8 cellular contexts compared by ENCODE assay signal in genomic region chr7:87058739-87059524, GRCh38. TPM values are rescaled to one million over a fixed set of nuclear protein-coding genes. Genes with fewer than 3 reads are reported as not detected.
DNase-seq lines count a peak whose midpoint lies in the region; ATAC-seq and TF ChIP-seq lines count a peak whose summit lies in the region.

No MANE protein-coding gene starts in this region.

- TF ChIP-seq RAD21 in IMR-90 (IDR thresholded peaks at IDR 0.05; ENCODE audit: low read length), result no peak

- BruUV-seq in IMR-90 (replicated peaks; lab: Mats Ljungman, UMichigan), result no TSS peak

- peaks cover 9% of the 10 kb centered on the region for H3K27me3 ChIP-seq in IMR-90 (ENCODE audit: control insufficient read depth, insufficient read depth, low read length)
- H3K27me3 ChIP-seq in muscle layer of colon (ENCODE audit: control insufficient read depth in 1 of 2, insufficient read depth in 2 of 2, low read length in 2 of 2), result no peaks in the 10 kb centered on the region
- H3K27me3 ChIP-seq in upper lobe of left lung, result peaks cover 0 to 5% (median 0%) of the 10 kb centered on the region in 4 donors

- ATAC-seq in GM21528 (IDR thresholded peaks at IDR 0.05; ENCODE audit: low FRiP score, unreplicated experiment) (peak; percentile 64), IMR-90 (ENCODE audit: low read depth) (no peak; the same call in 1 of the 2 replicates), upper lobe of left lung (ENCODE audit: low FRiP score in 2 of 2) (peak; percentile 49 to 67)

- no peaks in the 10 kb centered on the region for H3K36me3 Mint-ChIP-seq in endothelial cell (ENCODE audit: low read depth, unreplicated experiment)

- no peak overlapping the region for H3K9ac ChIP-seq in IMR-90 (ENCODE audit: low read depth, low read length)
- H3K9ac ChIP-seq in muscle layer of colon (ENCODE audit: low read length), result peak overlapping the region; percentile 57

- POLR2A ChIA-PET in IMR-90 (lab: Charles Lee; ENCODE audit: unreplicated experiment), result no interaction called here

- H4K91ac ChIP-seq in IMR-90 (ENCODE audit: insufficient read depth, low read depth, low read length), result no peak overlapping the region

- peak overlapping the region; percentile 90 for H2AFZ ChIP-seq in IMR-90 (replicated peaks; ENCODE audit: low read length, poor library complexity)

- no peak overlapping the region for H3K18ac ChIP-seq in IMR-90 (ENCODE audit: low read depth, low read length)

- H3K23ac ChIP-seq in IMR-90 (ENCODE audit: low read depth, low read length), result no peak overlapping the region

- no peak overlapping the region for H3K14ac ChIP-seq in IMR-90 (replicated peaks; ENCODE audit: low read depth, low read length)

- intact Hi-C loops in IMR-90 (cut with micrococcal nuclease), result no loop called here

- no peak overlapping the region for H3K27ac Mint-ChIP-seq in endothelial cell (ENCODE audit: unreplicated experiment)

- no peak overlapping the region for H4K5ac ChIP-seq in IMR-90 (ENCODE audit: low read depth, low read length)

- peak overlapping the region; percentile 89 for H3K4me3 Mint-ChIP-seq in endothelial cell (ENCODE audit: unreplicated experiment)

- no peak overlapping the region for H2AK5ac ChIP-seq in IMR-90 (ENCODE audit: low read depth, low read length)

- H3K36me3 ChIP-seq in IMR-90 (ENCODE audit: control insufficient read depth, insufficient read depth, low read length), result no peaks in the 10 kb centered on the region
- no peaks in the 10 kb centered on the region for H3K36me3 ChIP-seq in muscle layer of colon (ENCODE audit: insufficient read depth, low read length)
- no peaks in the 10 kb centered on the region for H3K36me3 ChIP-seq in upper lobe of left lung

- H3K4ac ChIP-seq in IMR-90 (ENCODE audit: low read depth, low read length), result no peak overlapping the region

- H3K9me1 ChIP-seq in IMR-90 (ENCODE audit: insufficient read depth, low read length), result no peaks in the 10 kb centered on the region

- H3K79me1 ChIP-seq in IMR-90 (ENCODE audit: low read depth in 1 of 2, low read length in 2 of 2), result no peaks in the 10 kb centered on the region

- H3K4me1 ChIP-seq in IMR-90 (ENCODE audit: control insufficient read depth, insufficient read depth, low read length), result peaks cover 1% of the 10 kb centered on the region; the same call in 1 of the 2 replicates
- H3K4me1 ChIP-seq in muscle layer of colon (ENCODE audit: insufficient read depth, low read length), result peaks cover 9% of the 10 kb centered on the region
- H3K4me1 ChIP-seq in upper lobe of left lung, result peaks cover 4 to 17% (median 10%) of the 10 kb centered on the region in 4 donors

- H3K27ac ChIP-seq in IMR-90 (ENCODE audit: insufficient read depth, low read length), result no peak overlapping the region
- no peak overlapping the region for H3K27ac ChIP-seq in muscle layer of colon (ENCODE audit: low read depth, low read length)
- peak overlapping the region; percentile 51 to 89 (median 66) for H3K27ac ChIP-seq in upper lobe of left lung

- H3K9me3 ChIP-seq in IMR-90 (ENCODE audit: control insufficient read depth, insufficient read depth, low read length) (no peaks in the 10 kb centered on the region), muscle layer of colon (ENCODE audit: low read length) (no peaks in the 10 kb centered on the region), upper lobe of left lung (no peaks in the 10 kb centered on the region)

- H3K4me3 ChIP-seq in IMR-90 (ENCODE audit: insufficient read depth, low read depth, low read length), result peak overlapping the region; percentile 41
- H3K4me3 ChIP-seq in WI38 (ENCODE audit: low read depth, low read length), result peak overlapping the region; percentile 51
- peak overlapping the region; percentile 45 to 84 for H3K4me3 ChIP-seq in muscle layer of colon (ENCODE audit: low read depth in 1 of 2, low read length in 2 of 2)
- peak overlapping the region; percentile 49 to 88 (median 79) for H3K4me3 ChIP-seq in upper lobe of left lung

- WGBS in IMR-90 (ENCODE audit: extremely low coverage in 2 of 2, insufficient read length in 1 of 2), 2 experiments, result 0% methylated on average over 4 of the region's 40 CpGs; no CpG with 5 or more reads in 1 of the 2 experiments
- 0 to 3% methylated on average over 6 to 23 of the region's 40 CpGs for WGBS in upper lobe of left lung, 2 donors

- CTCF ChIA-PET in IMR-90 (lab: Yijun Ruan, JAX), result interaction anchor here (0.5 kb wide), 1 partner anchor 801 kb away, joined by 8 read pairs; no protein-coding TSS in a partner anchor

- no peak overlapping the region for H3K56ac ChIP-seq in IMR-90 (ENCODE audit: extremely low read depth, insufficient read depth, low read length)

- DNase-seq in GM10266 (ENCODE audit: extremely low spot score) (peak; percentile 25), IMR-90 (no peak), endothelial cell (ENCODE audit: low spot score) (peak; percentile 16), upper lobe of left lung (peak in 1 of 2 donors; percentile 21), MV-4-11 (lab: John Stamatoyannopoulos, UW) (no peak)

- peaks cover 34% of the 10 kb centered on the region for H3K4me1 Mint-ChIP-seq in endothelial cell (ENCODE audit: unreplicated experiment)

- no peaks in the 10 kb centered on the region for H4K20me1 ChIP-seq in IMR-90 (ENCODE audit: insufficient read depth, low read length)

- TF ChIP-seq POLR2A in IMR-90 (IDR thresholded peaks at IDR 0.05; ENCODE audit: low read depth, low read length), result no peak
- peak in 1 of 4 donors; percentile 24 for TF ChIP-seq POLR2A in upper lobe of left lung (IDR thresholded peaks at IDR 0.05)

- H3K4me2 ChIP-seq in IMR-90 (ENCODE audit: low read depth, low read length), result peak overlapping the region; percentile 75

- peaks cover 6% of the 10 kb centered on the region for H3K27me3 Mint-ChIP-seq in endothelial cell (ENCODE audit: unreplicated experiment)

- TF ChIP-seq CTCF in GM10266 (IDR thresholded peaks at IDR 0.05; ENCODE audit: control insufficient read depth, insufficient read depth, low read depth, missing control alignments) (no peak), IMR-90 (conservative IDR thresholded peaks at IDR 0.05; ENCODE audit: low read depth, low read length) (no peak), WI38 (IDR thresholded peaks at IDR 0.05; ENCODE audit: low read depth, low read length) (no peak), endothelial cell (IDR thresholded peaks at IDR 0.05; ENCODE audit: unreplicated experiment) (no peak), upper lobe of left lung (IDR thresholded peaks at IDR 0.05) (no peak)

- in situ Hi-C loops in IMR-90 (cut with MboI; ENCODE audit: low sequenced_read_pairs), result no loop called here

- H2BK15ac ChIP-seq in IMR-90 (ENCODE audit: low read depth, low read length), result no peak overlapping the region

- no peak for TF ChIP-seq EP300 in upper lobe of left lung (IDR thresholded peaks at IDR 0.05)

- no peak overlapping the region for H2BK20ac ChIP-seq in IMR-90 (ENCODE audit: low read depth, low read length)

- dilution Hi-C loops in IMR-90 (cut with HindIII; ENCODE audit: low sequenced_read_pairs, unreplicated experiment), result no loop called here

- no peak overlapping the region for H2BK5ac ChIP-seq in IMR-90 (ENCODE audit: low read depth, low read length, poor library complexity, severe bottlenecking)

- H3K9me3 Mint-ChIP-seq in endothelial cell (ENCODE audit: unreplicated experiment), result peaks cover 3% of the 10 kb centered on the region

- H4K8ac ChIP-seq in IMR-90 (ENCODE audit: low read depth in 2 of 2, low read length in 2 of 2), result no peak overlapping the region

- no peak overlapping the region for H2BK120ac ChIP-seq in IMR-90 (ENCODE audit: low read depth, low read length)

- H2AK9ac ChIP-seq in IMR-90 (replicated peaks; ENCODE audit: low read depth, low read length, poor library complexity), result no peak overlapping the region

TF ChIP-seq in IMR-90, 13 proteins besides CTCF, POLR2A, EP300 and RAD21:
- TF ChIP-seq MAFK (IDR thresholded peaks at IDR 0.05; ENCODE audit: low read depth, low read length), result no peak
- no peak for TF ChIP-seq BHLHE40 (IDR thresholded peaks at IDR 0.05; ENCODE audit: low read depth, low read length)
- TF ChIP-seq MAZ (IDR thresholded peaks at IDR 0.05; ENCODE audit: borderline replicate concordance, low read depth, low read length), result no peak
- no peak for TF ChIP-seq ELK1 (IDR thresholded peaks at IDR 0.05; ENCODE audit: borderline replicate concordance, low read depth, low read length)
- TF ChIP-seq SMC3 (IDR thresholded peaks at IDR 0.05; ENCODE audit: low read depth, low read length), result no peak
- TF ChIP-seq CHD1 (IDR thresholded peaks at IDR 0.05; ENCODE audit: low read depth, low read length), result no peak
- TF ChIP-seq FOS (IDR thresholded peaks at IDR 0.05; ENCODE audit: low read depth, low read length), result no peak
- TF ChIP-seq MXI1 (IDR thresholded peaks at IDR 0.05; ENCODE audit: borderline replicate concordance, low read depth, low read length), result no peak
- no peak for TF ChIP-seq RCOR1 (IDR thresholded peaks at IDR 0.05; ENCODE audit: insufficient replicate concordance, low read length)
- no peak for TF ChIP-seq RFX5 (IDR thresholded peaks at IDR 0.05; ENCODE audit: low read depth, low read length)
- TF ChIP-seq CEBPB (IDR thresholded peaks at IDR 0.05; ENCODE audit: low read depth, low read length), result no peak
- no peak for TF ChIP-seq USF2 (IDR thresholded peaks at IDR 0.05; ENCODE audit: low read depth, low read length)

RNA-seq across cellular contexts. Expression of gene ELAPOR2, which starts 0.5 kb away (rescaled TPM):
- 0.83 and 1.3 TPM in 2 replicates for total RNA-seq in IMR-90 (2012; rRNA removed)
- 0.34 and 0.62 TPM in 2 replicates for polyA plus RNA-seq in IMR-90 (2012; rRNA removed)
- polyA plus RNA-seq in IMR-90 (2012; cell fraction: cytosol; rRNA removed), result 0.11 and 0.13 TPM in 2 replicates
- polyA plus RNA-seq in IMR-90 (2012; cell fraction: nucleus; rRNA removed; ENCODE audit: low replicate concordance), result 0.09 and 1.6 TPM in 2 replicates
- 59.4 TPM for total RNA-seq in endothelial cell (ENCODE audit: unreplicated experiment)
- total RNA-seq in upper lobe of left lung, result 100 to 1,000 TPM in 1 of 6 donors, 10 to 100 TPM in 5; 25.4 to 107 (median 71.0) TPM

Comparison
In these comparisons a context has a peak if more than half of its experiments do, and no peak if none do; other contexts are left out.
1. DNase-seq: peak in GM10266 (single experiment) and endothelial cell (single experiment); none in IMR-90 (single experiment) and MV-4-11 (single experiment).
2. H3K27ac ChIP-seq: peak in upper lobe of left lung (4 of 4); none in IMR-90 (single experiment) and muscle layer of colon (single experiment).
3. RNA of gene ELAPOR2, which starts 0.5 kb away (total RNA-seq): 25.4 to 107 TPM in upper lobe of left lung and 59.4 TPM in endothelial cell (single experiment); 0.83 to 1.3 TPM in IMR-90; every median in the first group is over 10 times any median in the second.
4. Peak in every context shown above with its lines, with median percentiles within 50 percentile points of each other: H3K4me3 ChIP-seq.